ENCODE assay signal across 8 cellular contexts in the genomic region with DNA sequence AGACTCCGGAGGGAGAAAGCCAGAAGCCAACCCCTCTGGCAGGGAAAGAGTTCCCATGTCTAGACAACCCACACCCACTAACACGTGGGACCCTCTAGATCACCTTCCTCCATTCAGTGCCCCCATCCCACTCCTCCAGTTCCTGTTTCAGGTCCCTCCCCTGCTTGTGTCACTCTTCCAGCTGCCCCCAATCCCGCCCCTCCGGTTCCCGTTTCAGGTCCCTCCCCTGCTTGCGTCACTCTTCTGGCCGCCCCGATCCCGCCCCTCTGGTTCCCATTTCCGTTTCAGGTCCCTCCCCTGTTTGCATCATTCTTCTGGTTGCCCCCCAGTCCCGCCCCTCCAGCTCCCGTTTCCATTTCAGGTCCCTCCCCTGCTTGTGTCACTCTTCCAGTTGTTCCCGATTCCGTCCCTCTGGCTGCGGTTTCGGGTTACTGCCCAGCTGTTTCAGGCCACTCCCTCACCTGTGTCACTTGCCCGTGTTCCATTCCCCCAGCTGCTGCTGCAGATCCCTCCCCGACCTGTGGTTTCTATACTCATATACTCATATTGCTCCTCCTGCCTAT.
A peak's percentile ranks its signal among the peaks of the same experiment; 100 is the strongest.
DNase-seq lines count a peak whose midpoint lies in the region; ATAC-seq and TF ChIP-seq lines count a peak whose summit lies in the region.

No MANE protein-coding gene starts in this region.

- no peaks in the 10 kb centered on the region for H3K36me3 ChIP-seq in colonic mucosa

- ATAC-seq in GM18498 (IDR thresholded peaks at IDR 0.05; ENCODE audit: unreplicated experiment) (peak; percentile 91), HG03045 (IDR thresholded peaks at IDR 0.05; ENCODE audit: unreplicated experiment) (peak; percentile 94), GM18519 (IDR thresholded peaks at IDR 0.05; ENCODE audit: low FRiP score, unreplicated experiment) (no peak)

- no peak for TF ChIP-seq CTCF in colonic mucosa (IDR thresholded peaks at IDR 0.05)

- H3K27me3 ChIP-seq in colonic mucosa (no peaks in the 10 kb centered on the region), layer of hippocampus (ENCODE audit: control insufficient read depth, insufficient read depth, low read length) (no peaks in the 10 kb centered on the region)

- DNase-seq in NCI-H2227 (lab: John Stamatoyannopoulos, UW; ENCODE audit: unreplicated experiment) (peak; percentile 90), colonic mucosa (peak; percentile 90)
- peak; percentile 75 for DNase-seq in activated CD4-positive, alpha-beta T cell treated with anti-CD3 and anti-CD28 coated beads for 48 hours
- peak; percentile 53 to 60 for DNase-seq in stimulated activated CD4-positive, alpha-beta T cell treated with anti-CD3 and anti-CD28 coated beads, Interleukin-1b, Interleukin-23, amount 100 ng/mL, for 4 hours (ENCODE audit: low read depth in 2 of 2)

- H3K4me3 ChIP-seq in colonic mucosa: peak overlapping the region; percentile 26

- H3K9ac ChIP-seq in colonic mucosa (ENCODE audit: low read depth in 2 of 2, low read length in 2 of 2): peak overlapping the region in 1 of 2 donors; percentile 65

- no peaks in the 10 kb centered on the region for H3K4me1 ChIP-seq in colonic mucosa

- H3K9me3 ChIP-seq in colonic mucosa: no peaks in the 10 kb centered on the region

- intact Hi-C loops in colonic mucosa (cut with DNase I): no loop called here

- H3K27ac ChIP-seq in colonic mucosa (peak overlapping the region; percentile 15), layer of hippocampus (ENCODE audit: low read depth, low read length) (peak overlapping the region; percentile 14)
